Comparison of ENCODE assay signal across 2 cellular contexts in genomic region chr9:114271556-114272510, GRCh38.
TF ChIP-seq lines count a peak whose summit lies in the region.

No MANE protein-coding gene starts in this region.

TF ChIP-seq in A549, 52 proteins besides CTCF, POLR2A, EP300 and RAD21 (continued from another document):
- TF ChIP-seq FOXS1 (CRISPR knock-in tag; IDR thresholded peaks at IDR 0.05) (no peak), JUN (IDR thresholded peaks at IDR 0.05) (no peak)

TF ChIP-seq in HCT116, 20 proteins besides CTCF, POLR2A, EP300 and RAD21 (continued from another document):
- TF ChIP-seq ZBTB33 (IDR thresholded peaks at IDR 0.05; ENCODE audit: extremely low read depth, insufficient replicate concordance, low read length): no peak
TF ChIP-seq in HCT116: peak in this region for 0.
